Comparison of ENCODE assay signal across 1 cellular context in the genomic region with DNA sequence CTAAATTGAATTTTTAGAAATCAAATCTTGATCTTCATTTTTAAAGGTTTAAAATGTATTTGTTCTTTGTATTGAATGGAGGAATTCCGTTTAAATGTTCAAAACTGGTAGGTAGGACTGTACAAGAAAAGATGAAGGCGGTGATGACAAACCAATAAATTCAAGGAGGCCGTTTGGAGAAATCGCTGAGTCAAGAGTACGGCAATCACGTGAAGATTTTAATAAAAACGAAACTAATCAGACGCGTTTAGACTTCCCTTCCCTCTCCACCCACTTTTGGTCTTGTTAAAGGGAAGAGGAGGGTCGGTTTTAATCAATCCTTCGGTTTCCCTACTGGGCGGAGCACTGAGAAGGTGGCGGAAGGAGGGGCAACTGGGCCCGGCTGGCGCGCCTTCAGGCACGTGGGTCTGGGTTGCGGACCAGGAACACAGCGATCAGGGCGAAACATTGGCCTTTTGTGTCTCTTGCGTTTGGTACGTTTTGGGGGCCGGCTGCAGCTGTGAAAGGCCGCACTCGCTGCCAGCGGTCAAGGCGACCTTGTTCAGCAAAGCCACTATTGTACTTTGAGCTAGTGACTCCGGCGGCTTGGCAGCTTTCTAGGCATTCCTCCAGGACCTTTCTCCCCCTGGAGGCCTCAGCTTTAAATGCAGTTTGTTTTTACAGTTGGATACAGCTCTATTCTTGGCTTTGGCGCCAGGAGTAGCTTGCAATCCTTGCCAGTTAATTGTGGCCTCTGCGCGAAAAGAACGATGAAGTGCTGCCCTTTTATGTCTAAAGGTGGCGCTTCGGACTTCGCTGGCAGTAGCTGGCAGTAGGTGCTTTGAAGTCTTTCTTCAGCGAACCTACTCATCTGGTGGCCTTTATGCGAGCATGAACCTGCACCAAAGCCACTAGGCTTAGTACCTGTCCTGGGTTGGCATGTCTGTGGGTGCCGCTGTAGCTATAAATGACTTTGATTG.
A peak's percentile ranks its signal among the peaks of the same experiment; 100 is the strongest.
TF ChIP-seq lines count a peak whose summit lies in the region.

No MANE protein-coding gene starts in this region.

TF ChIP-seq in HepG2, 621 proteins besides CTCF, POLR2A, EP300 and RAD21 (continued from another document and continues in another):
- TF ChIP-seq, protein P1, sequence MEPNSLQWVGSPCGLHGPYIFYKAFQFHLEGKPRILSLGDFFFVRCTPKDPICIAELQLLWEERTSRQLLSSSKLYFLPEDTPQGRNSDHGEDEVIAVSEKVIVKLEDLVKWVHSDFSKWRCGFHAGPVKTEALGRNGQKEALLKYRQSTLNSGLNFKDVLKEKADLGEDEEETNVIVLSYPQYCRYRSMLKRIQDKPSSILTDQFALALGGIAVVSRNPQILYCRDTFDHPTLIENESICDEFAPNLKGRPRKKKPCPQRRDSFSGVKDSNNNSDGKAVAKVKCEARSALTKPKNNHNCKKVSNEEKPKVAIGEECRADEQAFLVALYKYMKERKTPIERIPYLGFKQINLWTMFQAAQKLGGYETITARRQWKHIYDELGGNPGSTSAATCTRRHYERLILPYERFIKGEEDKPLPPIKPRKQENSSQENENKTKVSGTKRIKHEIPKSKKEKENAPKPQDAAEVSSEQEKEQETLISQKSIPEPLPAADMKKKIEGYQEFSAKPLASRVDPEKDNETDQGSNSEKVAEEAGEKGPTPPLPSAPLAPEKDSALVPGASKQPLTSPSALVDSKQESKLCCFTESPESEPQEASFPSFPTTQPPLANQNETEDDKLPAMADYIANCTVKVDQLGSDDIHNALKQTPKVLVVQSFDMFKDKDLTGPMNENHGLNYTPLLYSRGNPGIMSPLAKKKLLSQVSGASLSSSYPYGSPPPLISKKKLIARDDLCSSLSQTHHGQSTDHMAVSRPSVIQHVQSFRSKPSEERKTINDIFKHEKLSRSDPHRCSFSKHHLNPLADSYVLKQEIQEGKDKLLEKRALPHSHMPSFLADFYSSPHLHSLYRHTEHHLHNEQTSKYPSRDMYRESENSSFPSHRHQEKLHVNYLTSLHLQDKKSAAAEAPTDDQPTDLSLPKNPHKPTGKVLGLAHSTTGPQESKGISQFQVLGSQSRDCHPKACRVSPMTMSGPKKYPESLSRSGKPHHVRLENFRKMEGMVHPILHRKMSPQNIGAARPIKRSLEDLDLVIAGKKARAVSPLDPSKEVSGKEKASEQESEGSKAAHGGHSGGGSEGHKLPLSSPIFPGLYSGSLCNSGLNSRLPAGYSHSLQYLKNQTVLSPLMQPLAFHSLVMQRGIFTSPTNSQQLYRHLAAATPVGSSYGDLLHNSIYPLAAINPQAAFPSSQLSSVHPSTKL (CRISPR knock-in tag; IDR thresholded peaks at IDR 0.05): peak; percentile 73
- TF ChIP-seq MXI1 (IDR thresholded peaks at IDR 0.05; ENCODE audit: borderline replicate concordance, low read depth, low read length) (peak; percentile 15; the same call in 1 of the 3 replicates), ZBTB1 (CRISPR knock-in tag; IDR thresholded peaks at IDR 0.05; ENCODE audit: borderline replicate concordance) (no peak), HOXA3 (CRISPR knock-in tag; IDR thresholded peaks at IDR 0.05) (peak; percentile 68), SOX5 (CRISPR knock-in tag; IDR thresholded peaks at IDR 0.05; ENCODE audit: borderline replicate concordance) (peak; percentile 68; the same call in 1 of the 2 replicates), SMAD3 (CRISPR knock-in tag; IDR thresholded peaks at IDR 0.05) (no peak), SP5 (CRISPR knock-in tag; IDR thresholded peaks at IDR 0.05; ENCODE audit: borderline replicate concordance, low read depth) (peak; percentile 82), SOX13 (IDR thresholded peaks at IDR 0.05) (peak; percentile 75; the same call in 1 of the 2 replicates), SOX13 (CRISPR knock-in tag; conservative IDR thresholded peaks at IDR 0.05 in 1 of 2, IDR thresholded peaks at IDR 0.05 in 1 of 2) (peak in 1 of 2 experiments; percentile 79; a peak in 2 of 4 replicates), CREM (IDR thresholded peaks at IDR 0.05) (0 out of 2 replicates have a peak, but pooled peaks have one; percentile 30), CREM (CRISPR knock-in tag; IDR thresholded peaks at IDR 0.05) (no peak), SRSF1 (optimal IDR thresholded peaks at IDR 0.05; ENCODE audit: low read depth, low read length) (no peak), JDP2 (CRISPR knock-in tag; IDR thresholded peaks at IDR 0.05; ENCODE audit: borderline replicate concordance) (no peak), ZNF891 (CRISPR knock-in tag; IDR thresholded peaks at IDR 0.05) (0 out of 2 replicates have a peak, but pooled peaks have one; percentile 37), BHLHE40 (IDR thresholded peaks at IDR 0.05; ENCODE audit: low read length) (peak; percentile 38; the same call in 1 of the 2 replicates), HNF4G (IDR thresholded peaks at IDR 0.05; ENCODE audit: borderline replicate concordance, low read depth, low read length) (peak; percentile 39; the same call in 1 of the 2 replicates), HNF4G (CRISPR knock-in tag; IDR thresholded peaks at IDR 0.05; ENCODE audit: borderline replicate concordance, low read depth) (no peak), NCOA1 (CRISPR knock-in tag; IDR thresholded peaks at IDR 0.05) (no peak), ZFP1 (CRISPR knock-in tag; IDR thresholded peaks at IDR 0.05) (no peak), KDM4B (CRISPR knock-in tag; IDR thresholded peaks at IDR 0.05) (no peak), ZNF605 (CRISPR knock-in tag; IDR thresholded peaks at IDR 0.05) (0 out of 2 replicates have a peak, but pooled peaks have one; percentile 24), PHF8 (CRISPR knock-in tag; IDR thresholded peaks at IDR 0.05) (peak; percentile 39; the same call in 1 of the 2 replicates), ONECUT2 (CRISPR knock-in tag; IDR thresholded peaks at IDR 0.05) (no peak), HOXA5 (CRISPR knock-in tag; IDR thresholded peaks at IDR 0.05) (peak; percentile 67), ZNF879 (CRISPR knock-in tag; IDR thresholded peaks at IDR 0.05) (no peak), POGZ (CRISPR knock-in tag; IDR thresholded peaks at IDR 0.05) (0 out of 2 replicates have a peak, but pooled peaks have one; percentile 64), ZMYM4 (CRISPR knock-in tag; IDR thresholded peaks at IDR 0.05) (peak; percentile 79), SMC3 (IDR thresholded peaks at IDR 0.05; ENCODE audit: low read length) (peak; percentile 27; the same call in 1 of the 2 replicates), ZMYM2 (CRISPR knock-in tag; IDR thresholded peaks at IDR 0.05) (0 out of 2 replicates have a peak, but pooled peaks have one; percentile 48), ZNF530 (CRISPR knock-in tag; IDR thresholded peaks at IDR 0.05; ENCODE audit: low read depth) (no peak), PHF21A (CRISPR knock-in tag; IDR thresholded peaks at IDR 0.05) (peak; percentile 57; the same call in 1 of the 2 replicates), HCFC1 (IDR thresholded peaks at IDR 0.05; ENCODE audit: low read depth, low read length) (0 out of 2 replicates have a peak, but pooled peaks have one; percentile 21), ZBTB38 (CRISPR knock-in tag; IDR thresholded peaks at IDR 0.05) (peak; percentile 49; the same call in 1 of the 2 replicates), ZNF441 (CRISPR knock-in tag; IDR thresholded peaks at IDR 0.05; ENCODE audit: borderline replicate concordance) (peak; percentile 39; the same call in 1 of the 2 replicates), SAP130 (CRISPR knock-in tag; IDR thresholded peaks at IDR 0.05; ENCODE audit: low read depth) (peak; percentile 64), ZNF30 (CRISPR knock-in tag; IDR thresholded peaks at IDR 0.05) (no peak), HNF4A (CRISPR knock-in tag; IDR thresholded peaks at IDR 0.05) (peak; percentile 89), GTF2F1 (IDR thresholded peaks at IDR 0.05; ENCODE audit: low read length) (no peak), ZNF317 (CRISPR knock-in tag; IDR thresholded peaks at IDR 0.05) (peak; percentile 50; the same call in 1 of the 2 replicates), ZNF614 (CRISPR knock-in tag; IDR thresholded peaks at IDR 0.05; ENCODE audit: borderline replicate concordance) (0 out of 2 replicates have a peak, but pooled peaks have one; percentile 26), STAG1 (CRISPR knock-in tag; IDR thresholded peaks at IDR 0.05) (peak; percentile 31; the same call in 1 of the 2 replicates), ZNF788 (CRISPR knock-in tag; IDR thresholded peaks at IDR 0.05; ENCODE audit: borderline replicate concordance) (peak; percentile 40; the same call in 1 of the 2 replicates), EZH2 (conservative IDR thresholded peaks at IDR 0.05; ENCODE audit: low read depth, low read length) (no peak), SETDB1 (CRISPR knock-in tag; IDR thresholded peaks at IDR 0.05; ENCODE audit: borderline replicate concordance) (no peak), NR2F6 (IDR thresholded peaks at IDR 0.05) (peak; percentile 63), NR2F6 (CRISPR knock-in tag; IDR thresholded peaks at IDR 0.05) (peak; percentile 59), THYN1 (CRISPR knock-in tag; IDR thresholded peaks at IDR 0.05; ENCODE audit: borderline replicate concordance, low read depth) (no peak)
- TF ChIP-seq, protein P2, sequence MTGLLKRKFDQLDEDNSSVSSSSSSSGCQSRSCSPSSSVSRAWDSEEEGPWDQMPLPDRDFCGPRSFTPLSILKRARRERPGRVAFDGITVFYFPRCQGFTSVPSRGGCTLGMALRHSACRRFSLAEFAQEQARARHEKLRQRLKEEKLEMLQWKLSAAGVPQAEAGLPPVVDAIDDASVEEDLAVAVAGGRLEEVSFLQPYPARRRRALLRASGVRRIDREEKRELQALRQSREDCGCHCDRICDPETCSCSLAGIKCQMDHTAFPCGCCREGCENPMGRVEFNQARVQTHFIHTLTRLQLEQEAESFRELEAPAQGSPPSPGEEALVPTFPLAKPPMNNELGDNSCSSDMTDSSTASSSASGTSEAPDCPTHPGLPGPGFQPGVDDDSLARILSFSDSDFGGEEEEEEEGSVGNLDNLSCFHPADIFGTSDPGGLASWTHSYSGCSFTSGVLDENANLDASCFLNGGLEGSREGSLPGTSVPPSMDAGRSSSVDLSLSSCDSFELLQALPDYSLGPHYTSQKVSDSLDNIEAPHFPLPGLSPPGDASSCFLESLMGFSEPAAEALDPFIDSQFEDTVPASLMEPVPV (CRISPR knock-in tag; IDR thresholded peaks at IDR 0.05): 0 out of 2 replicates have a peak, but pooled peaks have one; percentile 60
- TF ChIP-seq, protein P3, sequence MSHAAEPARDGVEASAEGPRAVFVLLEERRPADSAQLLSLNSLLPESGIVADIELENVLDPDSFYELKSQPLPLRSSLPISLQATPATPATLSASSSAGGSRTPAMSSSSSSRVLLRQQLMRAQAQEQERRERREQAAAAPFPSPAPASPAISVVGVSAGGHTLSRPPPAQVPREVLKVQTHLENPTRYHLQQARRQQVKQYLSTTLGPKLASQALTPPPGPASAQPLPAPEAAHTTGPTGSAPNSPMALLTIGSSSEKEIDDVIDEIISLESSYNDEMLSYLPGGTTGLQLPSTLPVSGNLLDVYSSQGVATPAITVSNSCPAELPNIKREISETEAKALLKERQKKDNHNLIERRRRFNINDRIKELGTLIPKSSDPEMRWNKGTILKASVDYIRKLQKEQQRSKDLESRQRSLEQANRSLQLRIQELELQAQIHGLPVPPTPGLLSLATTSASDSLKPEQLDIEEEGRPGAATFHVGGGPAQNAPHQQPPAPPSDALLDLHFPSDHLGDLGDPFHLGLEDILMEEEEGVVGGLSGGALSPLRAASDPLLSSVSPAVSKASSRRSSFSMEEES (CRISPR knock-in tag; IDR thresholded peaks at IDR 0.05): peak; percentile 63
- TF ChIP-seq, protein P4, sequence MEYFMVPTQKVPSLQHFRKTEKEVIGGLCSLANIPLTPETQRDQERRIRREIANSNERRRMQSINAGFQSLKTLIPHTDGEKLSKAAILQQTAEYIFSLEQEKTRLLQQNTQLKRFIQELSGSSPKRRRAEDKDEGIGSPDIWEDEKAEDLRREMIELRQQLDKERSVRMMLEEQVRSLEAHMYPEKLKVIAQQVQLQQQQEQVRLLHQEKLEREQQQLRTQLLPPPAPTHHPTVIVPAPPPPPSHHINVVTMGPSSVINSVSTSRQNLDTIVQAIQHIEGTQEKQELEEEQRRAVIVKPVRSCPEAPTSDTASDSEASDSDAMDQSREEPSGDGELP (IDR thresholded peaks at IDR 0.05; ENCODE audit: borderline replicate concordance, low read depth): peak; percentile 74; the same call in 1 of the 2 replicates
- TF ChIP-seq, protein P5, sequence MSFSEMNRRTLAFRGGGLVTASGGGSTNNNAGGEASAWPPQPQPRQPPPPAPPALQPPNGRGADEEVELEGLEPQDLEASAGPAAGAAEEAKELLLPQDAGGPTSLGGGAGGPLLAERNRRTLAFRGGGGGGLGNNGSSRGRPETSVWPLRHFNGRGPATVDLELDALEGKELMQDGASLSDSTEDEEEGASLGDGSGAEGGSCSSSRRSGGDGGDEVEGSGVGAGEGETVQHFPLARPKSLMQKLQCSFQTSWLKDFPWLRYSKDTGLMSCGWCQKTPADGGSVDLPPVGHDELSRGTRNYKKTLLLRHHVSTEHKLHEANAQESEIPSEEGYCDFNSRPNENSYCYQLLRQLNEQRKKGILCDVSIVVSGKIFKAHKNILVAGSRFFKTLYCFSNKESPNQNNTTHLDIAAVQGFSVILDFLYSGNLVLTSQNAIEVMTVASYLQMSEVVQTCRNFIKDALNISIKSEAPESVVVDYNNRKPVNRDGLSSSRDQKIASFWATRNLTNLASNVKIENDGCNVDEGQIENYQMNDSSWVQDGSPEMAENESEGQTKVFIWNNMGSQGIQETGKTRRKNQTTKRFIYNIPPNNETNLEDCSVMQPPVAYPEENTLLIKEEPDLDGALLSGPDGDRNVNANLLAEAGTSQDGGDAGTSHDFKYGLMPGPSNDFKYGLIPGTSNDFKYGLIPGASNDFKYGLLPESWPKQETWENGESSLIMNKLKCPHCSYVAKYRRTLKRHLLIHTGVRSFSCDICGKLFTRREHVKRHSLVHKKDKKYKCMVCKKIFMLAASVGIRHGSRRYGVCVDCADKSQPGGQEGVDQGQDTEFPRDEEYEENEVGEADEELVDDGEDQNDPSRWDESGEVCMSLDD (CRISPR knock-in tag; IDR thresholded peaks at IDR 0.05; ENCODE audit: borderline replicate concordance): no peak
- TF ChIP-seq, protein P6, sequence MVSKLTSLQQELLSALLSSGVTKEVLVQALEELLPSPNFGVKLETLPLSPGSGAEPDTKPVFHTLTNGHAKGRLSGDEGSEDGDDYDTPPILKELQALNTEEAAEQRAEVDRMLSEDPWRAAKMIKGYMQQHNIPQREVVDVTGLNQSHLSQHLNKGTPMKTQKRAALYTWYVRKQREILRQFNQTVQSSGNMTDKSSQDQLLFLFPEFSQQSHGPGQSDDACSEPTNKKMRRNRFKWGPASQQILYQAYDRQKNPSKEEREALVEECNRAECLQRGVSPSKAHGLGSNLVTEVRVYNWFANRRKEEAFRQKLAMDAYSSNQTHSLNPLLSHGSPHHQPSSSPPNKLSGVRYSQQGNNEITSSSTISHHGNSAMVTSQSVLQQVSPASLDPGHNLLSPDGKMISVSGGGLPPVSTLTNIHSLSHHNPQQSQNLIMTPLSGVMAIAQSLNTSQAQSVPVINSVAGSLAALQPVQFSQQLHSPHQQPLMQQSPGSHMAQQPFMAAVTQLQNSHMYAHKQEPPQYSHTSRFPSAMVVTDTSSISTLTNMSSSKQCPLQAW (CRISPR knock-in tag; IDR thresholded peaks at IDR 0.05): peak; percentile 27; the same call in 1 of the 2 replicates
